11 cellular contexts compared by ENCODE assay signal in genomic region chr10:120600871-120601644, GRCh38.
A peak's percentile ranks its signal among the peaks of the same experiment; 100 is the strongest.
DNase-seq lines count a peak whose midpoint lies in the region; ATAC-seq, FAIRE-seq and TF ChIP-seq lines count a peak whose summit lies in the region.
"Had no signal": no experiment of that assay in that cellular context is flagged by ENCODE, and none has a peak within 500 bp of the region (broad histone marks: within the 10 kb centered on the region; RNA-seq: fewer than 3 reads in every experiment).

No MANE protein-coding gene starts in this region.

- POLR2A ChIA-PET in CD8-positive, alpha-beta memory T cell (lab: Charles Lee), result no interaction called here

- H3K4me3 Mint-ChIP-seq in brain, result no peak overlapping the region
- no peak overlapping the region for H3K4me3 Mint-ChIP-seq in CD8-positive, alpha-beta memory T cell
- H3K4me3 Mint-ChIP-seq: activated naive CD8-positive, alpha-beta T cell treated with anti-CD3 and anti-CD28 coated beads, Interleukin-2, amount 10 ng/mL, durations not matched to agents 7 days and 5 days had no signal

- peaks cover 0 to 13% of the 10 kb centered on the region in 2 donors for H3K4me1 ChIP-seq in neuronal stem cell (ENCODE audit: control insufficient read depth in 2 of 2, insufficient read depth in 1 of 2, low read depth in 1 of 2, low read length in 2 of 2)
- no peaks in the 10 kb centered on the region for H3K4me1 ChIP-seq in CD8-positive, alpha-beta memory T cell (ENCODE audit: insufficient read depth, low read length)

- peak overlapping the region; percentile 14 for H2BK5ac ChIP-seq in neuronal stem cell (ENCODE audit: low read length)

- no peak overlapping the region for H3K9ac ChIP-seq in neuronal stem cell (ENCODE audit: low read depth, low read length, poor library complexity)

- no peaks in the 10 kb centered on the region for H3K36me3 ChIP-seq in neuronal stem cell (replicated peaks in 1 of 2; ENCODE audit: control insufficient read depth in 2 of 2, insufficient read depth in 2 of 2, low read length in 2 of 2)
- H3K36me3 ChIP-seq in CD8-positive, alpha-beta memory T cell (ENCODE audit: insufficient read depth, low read length), result no peaks in the 10 kb centered on the region

- H3K27me3 Mint-ChIP-seq in brain, result peaks cover 7% of the 10 kb centered on the region
- peaks cover 0 to 3% of the 10 kb centered on the region in 2 donors for H3K27me3 Mint-ChIP-seq in CD8-positive, alpha-beta memory T cell
- H3K27me3 Mint-ChIP-seq: activated naive CD8-positive, alpha-beta T cell treated with anti-CD3 and anti-CD28 coated beads, Interleukin-2, amount 10 ng/mL, durations not matched to agents 7 days and 5 days had no signal

- TF ChIP-seq POLR2A in GM12891 (IDR thresholded peaks at IDR 0.05; ENCODE audit: low read depth, low read length), result no peak

- H3K27ac ChIP-seq in neuronal stem cell (replicated peaks; ENCODE audit: low read length) (no peak overlapping the region), dorsolateral prefrontal cortex (no peak overlapping the region)
- no peak overlapping the region for H3K27ac ChIP-seq in CD8-positive, alpha-beta memory T cell (ENCODE audit: low read depth, low read length)

- no peak overlapping the region for H3K4me2 ChIP-seq in neuronal stem cell (ENCODE audit: insufficient read depth, low read length, poor library complexity, severe bottlenecking)

- H3K27ac Mint-ChIP-seq in brain, result no peak overlapping the region
- H3K27ac Mint-ChIP-seq in CD8-positive, alpha-beta memory T cell, result no peak overlapping the region
- H3K27ac Mint-ChIP-seq: activated naive CD8-positive, alpha-beta T cell treated with anti-CD3 and anti-CD28 coated beads, Interleukin-2, amount 10 ng/mL, durations not matched to agents 7 days and 5 days had no signal

- H3K18ac ChIP-seq in neuronal stem cell (ENCODE audit: low read length), result peak overlapping the region; percentile 69

- H3K9me3 Mint-ChIP-seq in brain, result peaks cover 0 to 8% (median 0%) of the 10 kb centered on the region in 5 experiments
- peaks cover 0 to 10% (median 3%) of the 10 kb centered on the region in 5 donors for H3K9me3 Mint-ChIP-seq in CD8-positive, alpha-beta memory T cell

- WGBS in neuronal stem cell (ENCODE audit: extremely low coverage in 2 of 2, insufficient read length in 2 of 2, insufficient replicate concordance in 1 of 2), 2 donors, result no CpG with 5 or more reads among the region's 12 CpGs

- no peaks in the 10 kb centered on the region for H3K9me3 ChIP-seq in neuronal stem cell (replicated peaks in 1 of 2; ENCODE audit: control insufficient read depth in 2 of 2, insufficient read depth in 1 of 2, low read depth in 1 of 2, low read length in 2 of 2)
- no peaks in the 10 kb centered on the region for H3K9me3 ChIP-seq in CD8-positive, alpha-beta memory T cell (ENCODE audit: low read length)
- H3K9me3 ChIP-seq: mucosa of descending colon had no signal

- CTCF ChIA-PET in CD8-positive, alpha-beta memory T cell (lab: Charles Lee), result no interaction called here

- peak; percentile 29 to 45 for TF ChIP-seq CTCF in brain (conservative IDR thresholded peaks at IDR 0.05)
- peak in 5 of 56 donors; percentile 8 to 18 (median 14) for TF ChIP-seq CTCF in dorsolateral prefrontal cortex (IDR thresholded peaks at IDR 0.05 in 54 of 56, conservative IDR thresholded peaks at IDR 0.05 in 2 of 56; ENCODE audit: low read depth in 1 of 56, partially characterized antibody in 56 of 56)

- peaks cover 22% of the 10 kb centered on the region for H3K4me1 Mint-ChIP-seq in brain
- no peaks in the 10 kb centered on the region for H3K4me1 Mint-ChIP-seq in CD8-positive, alpha-beta memory T cell

- H3K4me3 ChIP-seq in neuronal stem cell (ENCODE audit: low read length in 2 of 2) (no peak overlapping the region), dorsolateral prefrontal cortex (no peak overlapping the region)
- no peak overlapping the region for H3K4me3 ChIP-seq in CD8-positive, alpha-beta memory T cell (ENCODE audit: low read length)
- H3K4me3 ChIP-seq: mucosa of descending colon had no signal

- H2AFZ ChIP-seq in neuronal stem cell (ENCODE audit: low read length), result no peak overlapping the region

- no peaks in the 10 kb centered on the region for H3K79me1 ChIP-seq in neuronal stem cell (ENCODE audit: low read depth, low read length)

- no peaks in the 10 kb centered on the region for H3K27me3 ChIP-seq in neuronal stem cell (ENCODE audit: control insufficient read depth in 3 of 3, insufficient read depth in 3 of 3, low read depth in 1 of 3, low read length in 3 of 3)
- no peaks in the 10 kb centered on the region for H3K27me3 ChIP-seq in dorsolateral prefrontal cortex
- H3K27me3 ChIP-seq in CD8-positive, alpha-beta memory T cell (ENCODE audit: insufficient read depth, low read length, poor library complexity, severe bottlenecking), result no peaks in the 10 kb centered on the region

- H2BK15ac ChIP-seq in neuronal stem cell (ENCODE audit: low read length), result peak overlapping the region; percentile 23

- H3K36me3 Mint-ChIP-seq in brain, result no peaks in the 10 kb centered on the region
- no peaks in the 10 kb centered on the region for H3K36me3 Mint-ChIP-seq in CD8-positive, alpha-beta memory T cell
- H3K36me3 Mint-ChIP-seq: activated naive CD8-positive, alpha-beta T cell treated with anti-CD3 and anti-CD28 coated beads, Interleukin-2, amount 10 ng/mL, durations not matched to agents 7 days and 5 days had no signal

- H4K8ac ChIP-seq in neuronal stem cell (ENCODE audit: low read depth, low read length), result no peak overlapping the region

- H2BK120ac ChIP-seq in neuronal stem cell (ENCODE audit: low read depth, low read length), result no peak overlapping the region

- H3K23ac ChIP-seq in neuronal stem cell (ENCODE audit: low read depth, low read length, poor library complexity), result no peak overlapping the region

- peak overlapping the region; percentile 43 for H2BK12ac ChIP-seq in neuronal stem cell (ENCODE audit: low read length)

- no peak overlapping the region for H4K91ac ChIP-seq in neuronal stem cell (ENCODE audit: low read depth, low read length, poor library complexity)

- no peak for FAIRE-seq in GM12891 (lab: Jason Lieb, UNC)

- no peak overlapping the region for H3K4ac ChIP-seq in neuronal stem cell (ENCODE audit: low read length)

- no peak for DNase-seq in GM12891 (ENCODE audit: insufficient read length, low spot score)
- DNase-seq in neuronal stem cell (ENCODE audit: low spot score), result peak; percentile 38
- DNase-seq in activated naive CD4-positive, alpha-beta T cell (lab: John Stamatoyannopoulos, UW), result no peak
- DNase-seq in NCI-H774 (lab: John Stamatoyannopoulos, UW), result no peak
- no peak for DNase-seq in dorsolateral prefrontal cortex
- no peak for DNase-seq in CD8-positive, alpha-beta memory T cell
- DNase-seq: activated naive CD8-positive, alpha-beta T cell treated with anti-CD3 and anti-CD28 coated beads, Interleukin-2, amount 10 ng/mL, durations not matched to agents 7 days and 5 days; mucosa of descending colon; NCI-H748 treated with DMSO at 0.1 percent for 48 hours had no signal

- intact Hi-C loops in dorsolateral prefrontal cortex (cut with DNase I), result no loop called here

- H2AK5ac ChIP-seq in neuronal stem cell (ENCODE audit: low read depth, low read length), result peak overlapping the region; percentile 68

- peak; percentile 39 for ATAC-seq in HG03432 (IDR thresholded peaks at IDR 0.05; ENCODE audit: unreplicated experiment)
- ATAC-seq: mucosa of descending colon had no signal

- no peak overlapping the region for H3K14ac ChIP-seq in neuronal stem cell (ENCODE audit: low read length)

TF ChIP-seq in GM12891, 5 proteins besides CTCF, POLR2A, EP300 and RAD21:
- TF ChIP-seq SPI1 (IDR thresholded peaks at IDR 0.05; ENCODE audit: low read depth, low read length) (peak; percentile 86), POU2F2 (IDR thresholded peaks at IDR 0.05; ENCODE audit: low read depth, low read length) (no peak)
